1 cellular context compared by ENCODE assay signal in the genomic region with DNA sequence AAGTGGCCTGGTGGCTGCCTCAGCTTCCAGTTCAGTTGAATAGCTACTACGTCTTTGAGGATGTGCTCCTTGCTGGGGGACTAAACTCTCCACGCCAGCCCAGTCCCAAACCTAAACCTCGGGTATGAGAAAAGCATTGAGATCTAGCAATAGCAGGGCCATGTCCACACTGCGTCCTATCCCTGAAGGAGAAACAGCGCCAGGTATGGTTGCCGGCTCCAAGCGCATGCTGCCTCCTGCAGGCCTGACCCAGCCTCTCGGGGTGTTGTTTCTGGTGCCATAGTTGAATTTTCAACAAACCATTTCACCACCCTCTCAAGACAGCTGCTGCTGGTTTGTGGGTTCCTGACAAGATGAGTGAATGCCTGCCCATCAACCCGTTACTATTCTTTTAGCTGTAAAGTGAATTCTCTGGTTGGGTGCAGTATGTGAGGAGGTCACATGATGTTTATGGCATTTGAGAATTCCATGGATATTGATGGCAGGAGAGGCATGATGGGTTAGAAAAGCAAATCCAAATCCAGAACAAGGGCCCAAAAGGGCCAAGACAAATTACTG.
TF ChIP-seq lines count a peak whose summit lies in the region.

No MANE protein-coding gene starts in this region.

TF ChIP-seq in HCT116, 20 proteins besides CTCF, POLR2A, EP300 and RAD21 (continued from another document):
- TF ChIP-seq EGR1 (IDR thresholded peaks at IDR 0.05; ENCODE audit: low read depth): no peak
- TF ChIP-seq SP1 (IDR thresholded peaks at IDR 0.05; ENCODE audit: low read depth): no peak
- no peak for TF ChIP-seq EZH2phosphoT487 (IDR thresholded peaks at IDR 0.05; ENCODE audit: borderline replicate concordance)
- no peak for TF ChIP-seq SRF (IDR thresholded peaks at IDR 0.05; ENCODE audit: low read depth)
- no peak for TF ChIP-seq POLR2AphosphoS5 (IDR thresholded peaks at IDR 0.05; ENCODE audit: low read depth, low read length)
- no peak for TF ChIP-seq ZFX (IDR thresholded peaks at IDR 0.05)
- no peak for TF ChIP-seq EZH2 (IDR thresholded peaks at IDR 0.05)
- TF ChIP-seq JUND (IDR thresholded peaks at IDR 0.05): no peak
- no peak for TF ChIP-seq CEBPB (IDR thresholded peaks at IDR 0.05; ENCODE audit: low read depth)
- TF ChIP-seq ZNF274 (IDR thresholded peaks at IDR 0.05; ENCODE audit: low read depth, low read length): no peak
- TF ChIP-seq CBX3 (IDR thresholded peaks at IDR 0.05; ENCODE audit: low read depth): no peak
- no peak for TF ChIP-seq ELF1 (IDR thresholded peaks at IDR 0.05; ENCODE audit: borderline replicate concordance, low read depth)
- TF ChIP-seq FOSL1 (IDR thresholded peaks at IDR 0.05; ENCODE audit: low read depth): no peak
